In genomic region chr12:76031414-76032042, GRCh38 we compare ENCODE assay signal across 8 cellular contexts.
A peak's percentile ranks its signal among the peaks of the same experiment; 100 is the strongest.
DNase-seq lines count a peak whose midpoint lies in the region; TF ChIP-seq lines count a peak whose summit lies in the region.

Gene PHLDA1 (minus strand): TSS chr12:76031776.

- no peaks in the 10 kb centered on the region for H3K36me3 ChIP-seq in MM.1S (replicated peaks; ENCODE audit: insufficient read depth, low read length)
- no peaks in the 10 kb centered on the region for H3K36me3 ChIP-seq in neuron (ENCODE audit: insufficient read depth, low read length)
- no peaks in the 10 kb centered on the region for H3K36me3 ChIP-seq in subcutaneous abdominal adipose tissue (ENCODE audit: control insufficient read depth in 5 of 5, insufficient read depth in 5 of 5, low read length in 5 of 5)

- H3K9me2 ChIP-seq in MM.1S (replicated peaks; ENCODE audit: insufficient read depth, low read length): no peaks in the 10 kb centered on the region

- peaks cover 28% of the 10 kb centered on the region for H3F3A ChIP-seq in MM.1S (ENCODE audit: insufficient read depth, low read length)

- H3K4me3 ChIP-seq in MM.1S (ENCODE audit: low read length) (peak within 1 kb of the TSS; percentile 96), foreskin fibroblast (ENCODE audit: low read depth in 1 of 2, low read length in 2 of 2) (peak within 1 kb of the TSS; percentile 90 to 93), neuron (ENCODE audit: low read length) (peak within 1 kb of the TSS; percentile 73), subcutaneous abdominal adipose tissue (ENCODE audit: low read depth in 1 of 5, low read length in 5 of 5) (peak within 1 kb of the TSS; percentile 75 to 93 (median 83))

- DNase-seq in GF-D8 (lab: John Stamatoyannopoulos, UW) (peak; percentile 32), HCEC 1CT (peak; percentile 99), MM.1S (peak; percentile 98), SIG-M5 treated with dmso at 0.1 percent for 504 hours (lab: John Stamatoyannopoulos, UW; ENCODE audit: unreplicated experiment) (peak; percentile 89), activated gamma-delta T cell treated with Interleukin-2 at 50 U/mL for 16 hours (peak; percentile 90), foreskin fibroblast (peak; percentile 99 to 100)

- H3K27me3 ChIP-seq in MM.1S (replicated peaks; ENCODE audit: insufficient read depth, low read length) (no peaks in the 10 kb centered on the region), neuron (ENCODE audit: insufficient read depth, low read length) (no peaks in the 10 kb centered on the region), subcutaneous abdominal adipose tissue (ENCODE audit: control insufficient read depth in 5 of 5, insufficient read depth in 4 of 5, low read length in 5 of 5) (peaks cover 0 to 13% (median 2%) of the 10 kb centered on the region in 5 donors)

- H3K27ac ChIP-seq in MM.1S (ENCODE audit: low read length) (peak within 1 kb of the TSS; percentile 90), subcutaneous abdominal adipose tissue (ENCODE audit: low read depth, low read length) (peak within 1 kb of the TSS; percentile 85)

- TF ChIP-seq CTCF in MM.1S (IDR thresholded peaks at IDR 0.05; ENCODE audit: low read length) (peak; percentile 63), foreskin fibroblast (IDR thresholded peaks at IDR 0.05; ENCODE audit: low read depth, low read length) (peak; percentile 50)

- peak within 1 kb of the TSS; percentile 90 for H3K4me2 ChIP-seq in MM.1S (ENCODE audit: low read depth, low read length)

- peaks cover 19% of the 10 kb centered on the region for H3K4me1 ChIP-seq in MM.1S (ENCODE audit: low read length)
- peaks cover 32% of the 10 kb centered on the region for H3K4me1 ChIP-seq in neuron (ENCODE audit: insufficient read depth, low read length)
- peaks cover 1 to 33% (median 24%) of the 10 kb centered on the region in 5 donors for H3K4me1 ChIP-seq in subcutaneous abdominal adipose tissue (ENCODE audit: control insufficient read depth in 5 of 5, insufficient read depth in 5 of 5, low read length in 5 of 5)

- H3K9ac ChIP-seq in MM.1S (ENCODE audit: low read length) (peak within 1 kb of the TSS; percentile 94), subcutaneous abdominal adipose tissue (ENCODE audit: low read length in 5 of 5) (peak within 1 kb of the TSS; percentile 41 to 96 (median 86))

- H3K79me2 ChIP-seq in MM.1S (ENCODE audit: low read length): peaks cover 35% of the 10 kb centered on the region

- H3K9me3 ChIP-seq in MM.1S (replicated peaks; ENCODE audit: insufficient read depth, low read length): no peaks in the 10 kb centered on the region
- no peaks in the 10 kb centered on the region for H3K9me3 ChIP-seq in neuron (ENCODE audit: low read length)
- H3K9me3 ChIP-seq in subcutaneous abdominal adipose tissue (ENCODE audit: control insufficient read depth in 5 of 5, low read length in 5 of 5): no peaks in the 10 kb centered on the region

- H2AFZ ChIP-seq in MM.1S (ENCODE audit: low read length) (peak within 1 kb of the TSS; percentile 94), neuron (ENCODE audit: low read depth, low read length) (peak within 1 kb of the TSS; percentile 38)

- H4K20me1 ChIP-seq in MM.1S (ENCODE audit: insufficient read depth, low read length): no peaks in the 10 kb centered on the region

Comparison
In these comparisons a context has a peak if more than half of its experiments do, and no peak if none do; other contexts are left out.
1. Peak in every context shown above with its lines: DNase-seq, H3K4me3 ChIP-seq and H3K27ac ChIP-seq.
2. DNase-seq: peak in every context shown above with its lines; median percentile 100 in foreskin fibroblast; 99 in HCEC 1CT; 98 in MM.1S; 90 in activated gamma-delta T cell treated with Interleukin-2 at 50 U/mL for 16 hours; 89 in SIG-M5 treated with dmso at 0.1 percent for 504 hours; 32 in GF-D8.